9 cellular contexts compared by ENCODE assay signal in the genomic region with DNA sequence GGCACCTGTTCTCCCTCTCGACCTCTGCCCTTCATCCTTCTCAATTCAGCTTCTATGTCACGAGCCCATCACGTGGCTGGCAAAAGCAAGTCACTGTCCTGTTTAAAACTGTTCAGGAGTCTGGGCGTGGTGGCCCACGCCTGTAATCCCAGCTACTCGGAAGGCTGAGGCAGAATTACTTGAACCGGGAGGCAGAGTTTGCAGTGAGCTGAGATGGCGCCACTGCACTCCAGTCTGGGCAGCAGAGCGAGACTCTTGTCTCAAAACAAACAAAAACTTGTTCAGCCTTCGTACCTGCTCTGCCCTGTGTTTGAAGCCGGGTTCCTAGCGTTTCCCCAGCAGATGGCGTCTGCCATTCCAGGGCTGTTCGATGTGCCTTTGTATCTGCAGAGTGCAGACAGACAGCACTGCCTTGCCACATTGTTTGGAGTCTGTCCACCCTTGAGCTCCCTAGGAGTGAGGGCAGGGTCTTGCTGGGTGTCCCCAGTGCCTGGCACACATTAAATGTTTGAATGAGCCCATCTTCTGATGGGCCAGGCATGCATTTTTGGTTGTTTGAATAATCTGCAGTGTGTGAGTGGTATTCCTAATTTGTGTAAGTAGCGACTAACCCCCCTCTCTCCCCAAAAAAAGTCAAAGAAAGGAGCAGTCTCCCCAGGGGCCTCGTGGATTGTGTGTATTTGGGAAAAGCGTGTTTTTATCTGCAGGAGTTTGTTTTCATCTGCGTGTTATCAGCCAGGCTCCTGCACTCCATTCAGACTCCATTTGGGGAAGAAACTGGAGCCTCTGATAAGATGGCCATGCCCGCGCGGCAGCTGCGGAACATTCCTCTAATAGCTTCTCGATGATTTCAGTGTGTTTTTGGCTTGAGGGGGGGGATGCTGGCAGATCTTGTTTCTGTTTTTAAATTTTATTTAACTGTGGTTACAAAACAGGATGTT.
DNase-seq lines count a peak whose midpoint lies in the region; ATAC-seq and TF ChIP-seq lines count a peak whose summit lies in the region.
"Had no signal": no experiment of that assay in that cellular context is flagged by ENCODE, and none has a peak within 500 bp of the region (broad histone marks: within the 10 kb centered on the region; RNA-seq: fewer than 3 reads in every experiment).

No MANE protein-coding gene starts in this region.

- peaks cover 31% of the 10 kb centered on the region for H3K36me3 Mint-ChIP-seq in brain
- H3K36me3 Mint-ChIP-seq in type B pancreatic cell: peaks cover 22% of the 10 kb centered on the region

- TF ChIP-seq CTCF in GM13976 (IDR thresholded peaks at IDR 0.05; ENCODE audit: borderline replicate concordance, control extremely low read depth, extremely low read depth, insufficient read depth, missing control alignments): peak; percentile 5
- peak in 1 of 2 experiments; percentile 56 for TF ChIP-seq CTCF in brain (conservative IDR thresholded peaks at IDR 0.05)
- peak; percentile 69 for TF ChIP-seq CTCF in type B pancreatic cell (conservative IDR thresholded peaks at IDR 0.05)

- peak overlapping the region; percentile 53 to 94 (median 74) for H3K27ac Mint-ChIP-seq in brain
- H3K27ac Mint-ChIP-seq in type B pancreatic cell: peak overlapping the region; percentile 88
- H3K27ac Mint-ChIP-seq: IgD-negative memory B cell had no signal

- ATAC-seq in HG03520 (IDR thresholded peaks at IDR 0.05; ENCODE audit: unreplicated experiment) (no peak), GM21576 (IDR thresholded peaks at IDR 0.05; ENCODE audit: unreplicated experiment) (no peak)

- H3K27me3 Mint-ChIP-seq in brain (no peaks in the 10 kb centered on the region), type B pancreatic cell (no peaks in the 10 kb centered on the region)
- H3K27me3 Mint-ChIP-seq: IgD-negative memory B cell had no signal

- H3K9me3 Mint-ChIP-seq in brain (peaks cover 0 to 3% (median 0%) of the 10 kb centered on the region in 5 experiments), type B pancreatic cell (no peaks in the 10 kb centered on the region)
- H3K9me3 Mint-ChIP-seq: IgD-negative memory B cell had no signal

- DNase-seq in Ammon's horn (ENCODE audit: low spot score) (peak; percentile 39), GM13976 (ENCODE audit: low spot score) (peak; percentile 52), NCI-H510A treated with DMSO at 0.1 percent for 48 hours (lab: John Stamatoyannopoulos, UW) (peak; percentile 82), kidney tubule cell (ENCODE audit: low spot score) (peak; percentile 72), type B pancreatic cell (ENCODE audit: extremely low spot score, unreplicated experiment) (no peak)

- H3K4me3 Mint-ChIP-seq in brain: peak overlapping the region in 2 of 5 experiments; percentile 29 to 37
- peak overlapping the region; percentile 32 for H3K4me3 Mint-ChIP-seq in type B pancreatic cell

- in situ Hi-C loops in GM13976 (cut with MboI; ENCODE audit: low sequenced_read_pairs, unreplicated experiment): no loop called here

- peaks cover 23% of the 10 kb centered on the region for H3K4me1 Mint-ChIP-seq in brain
- peaks cover 16% of the 10 kb centered on the region for H3K4me1 Mint-ChIP-seq in type B pancreatic cell (ENCODE audit: unreplicated experiment)
